Comparison of ENCODE assay signal across 8 cellular contexts in genomic region chr4:108166441-108167315, GRCh38. TPM values are rescaled to one million over a fixed set of nuclear protein-coding genes. Genes with fewer than 3 reads are reported as not detected.
DNase-seq lines count a peak whose midpoint lies in the region; ATAC-seq and TF ChIP-seq lines count a peak whose summit lies in the region.

No MANE protein-coding gene starts in this region.

- no peaks in the 10 kb centered on the region for H3K36me3 ChIP-seq in Karpas-422 (ENCODE audit: insufficient read depth, low read length)

- ATAC-seq in Right ventricle myocardium superior (ENCODE audit: poor library complexity) (peak; percentile 38), Right ventricle myocardium inferior (no peak), foreskin keratinocyte (peak; percentile 44), GM18519 (IDR thresholded peaks at IDR 0.05; ENCODE audit: low FRiP score, unreplicated experiment) (no peak)

- no peaks in the 10 kb centered on the region for H4K20me1 ChIP-seq in Karpas-422 (ENCODE audit: insufficient read depth, low read depth, low read length)

- no peak overlapping the region for H3K9ac ChIP-seq in Karpas-422 (ENCODE audit: low read length)

- H3K4me1 ChIP-seq in foreskin keratinocyte (no peaks in the 10 kb centered on the region), Karpas-422 (ENCODE audit: low read length) (no peaks in the 10 kb centered on the region)

- DNase-seq in Right ventricle myocardium superior (no peak), Right ventricle myocardium inferior (ENCODE audit: missing footprints) (no peak), NCI-H510A (lab: John Stamatoyannopoulos, UW) (peak; percentile 57), foreskin keratinocyte (no peak), retinal pigment epithelial cell (ENCODE audit: low read depth) (no peak), Karpas-422 (no peak)
- DNase-seq in activated CD8-positive, alpha-beta memory T cell treated with anti-CD3 and anti-CD28 coated beads, Interleukin-2, amount 50 U/mL, for 48 hours, result peak; percentile 83

- no peaks in the 10 kb centered on the region for H3K79me2 ChIP-seq in Karpas-422 (ENCODE audit: low read length)

- intact Hi-C loops in Right ventricle myocardium superior (cut with DNase I) (no loop called here), Right ventricle myocardium inferior (cut with DNase I) (no loop called here)

- H2AFZ ChIP-seq in Karpas-422 (ENCODE audit: low read length), result no peak overlapping the region

- no peaks in the 10 kb centered on the region for H3K9me3 ChIP-seq in Karpas-422 (ENCODE audit: low read length)

- H3K4me3 ChIP-seq in retinal pigment epithelial cell (ENCODE audit: low read length) (peak overlapping the region; percentile 51), Karpas-422 (ENCODE audit: low read length) (no peak overlapping the region)

- no peaks in the 10 kb centered on the region for H3K9me2 ChIP-seq in Karpas-422 (replicated peaks; ENCODE audit: insufficient read depth, low read length)

- TF ChIP-seq CTCF in foreskin keratinocyte (conservative IDR thresholded peaks at IDR 0.05) (peak; percentile 1), retinal pigment epithelial cell (conservative IDR thresholded peaks at IDR 0.05; ENCODE audit: low read depth, low read length) (no peak)

- peak overlapping the region; percentile 7 for H3K27ac ChIP-seq in foreskin keratinocyte
- no peak overlapping the region for H3K27ac ChIP-seq in Karpas-422 (ENCODE audit: low read length)

- H3K4me2 ChIP-seq in Karpas-422 (ENCODE audit: low read depth, low read length, poor library complexity, severe bottlenecking), result no peak overlapping the region

- H3K27me3 ChIP-seq in foreskin keratinocyte (peaks cover 31% of the 10 kb centered on the region), Karpas-422 (ENCODE audit: low read length) (no peaks in the 10 kb centered on the region)

RNA-seq across cellular contexts. Expression of gene LEF1, which starts 2.1 kb away (rescaled TPM):
- total RNA-seq in Right ventricle myocardium superior (0.51 TPM), Right ventricle myocardium inferior (0.32 TPM), foreskin keratinocyte (10.1 and 18.7 TPM in 2 replicates)
- polyA plus RNA-seq in foreskin keratinocyte, result 5.7 and 8.2 TPM in 2 replicates
- total RNA-seq in Karpas-422 (2014; rRNA removed; shearing (Covaris generic); ENCODE audit: low replicate concordance), result not detected in 2 replicates

Comparison
In these comparisons a context has a peak if more than half of its experiments do, and no peak if none do; other contexts are left out.
1. ATAC-seq: peak in Right ventricle myocardium superior (single experiment) and foreskin keratinocyte (single experiment); none in Right ventricle myocardium inferior (single experiment) and GM18519 (single experiment).
2. DNase-seq: peak in NCI-H510A (single experiment) and activated CD8-positive, alpha-beta memory T cell treated with anti-CD3 and anti-CD28 coated beads, Interleukin-2, amount 50 U/mL, for 48 hours (single experiment); none in Right ventricle myocardium superior (single experiment), Right ventricle myocardium inferior (single experiment), foreskin keratinocyte (0 of 2), retinal pigment epithelial cell (single experiment) and Karpas-422 (single experiment).